19 cellular contexts compared by ENCODE assay signal in the genomic region with DNA sequence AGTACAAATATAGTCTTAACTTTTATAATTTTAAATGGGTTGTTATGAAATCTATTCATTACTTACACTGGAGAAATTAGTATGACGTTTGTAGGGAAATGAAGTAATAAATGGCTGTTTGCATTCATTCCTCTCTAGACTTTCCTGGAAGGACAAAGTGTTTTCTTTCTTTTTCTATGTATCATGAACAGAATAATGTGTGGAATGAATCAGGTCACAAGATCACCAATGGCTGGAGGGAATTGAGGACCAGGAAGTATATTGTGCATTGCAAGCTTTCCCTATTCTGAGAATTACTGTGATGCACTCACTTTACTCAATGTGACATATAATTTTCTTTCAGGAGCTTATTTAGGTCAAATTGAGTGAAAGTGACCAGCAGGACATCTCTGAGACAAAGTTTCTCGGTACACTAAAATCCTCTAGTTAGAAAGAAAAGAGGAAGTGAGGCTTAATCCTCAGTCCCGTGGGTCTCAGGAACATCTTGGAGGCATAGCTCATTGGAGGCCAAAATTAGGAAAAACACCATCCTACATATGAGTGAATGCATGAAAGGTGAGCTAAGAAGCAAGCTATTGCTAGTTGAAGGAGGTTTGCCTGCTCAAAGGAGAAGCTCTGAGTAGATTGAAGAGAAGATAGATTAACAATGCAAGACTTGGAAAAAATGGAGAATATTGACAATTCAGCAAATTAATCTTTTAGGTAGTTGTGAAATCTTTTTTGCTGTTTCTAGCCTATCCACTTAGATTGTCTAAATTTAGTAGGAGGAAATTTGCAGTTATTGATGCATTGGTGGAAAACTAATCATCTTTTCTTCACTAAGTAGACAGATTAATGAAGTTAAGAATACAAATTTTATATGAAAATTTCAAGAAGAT. TPM values are rescaled to one million over a fixed set of nuclear protein-coding genes. Genes with fewer than 3 reads are reported as not detected.
A peak's percentile ranks its signal among the peaks of the same experiment; 100 is the strongest.
DNase-seq lines count a peak whose midpoint lies in the region; ATAC-seq and TF ChIP-seq lines count a peak whose summit lies in the region.
"Had no signal": no experiment of that assay in that cellular context is flagged by ENCODE, and none has a peak within 500 bp of the region (broad histone marks: within the 10 kb centered on the region; RNA-seq: fewer than 3 reads in every experiment).

No MANE protein-coding gene starts in this region.

- H3K4me3 ChIP-seq in OCI-LY7 (ENCODE audit: low read depth, low read length, poor library complexity, severe bottlenecking) (no peak overlapping the region), H7 (ENCODE audit: insufficient read depth, low read depth, low read length) (no peak overlapping the region)
- H3K4me3 ChIP-seq: adrenal gland, thoracic aorta had no signal

- no peak overlapping the region for H2AFZ ChIP-seq in OCI-LY7 (ENCODE audit: low read length)

- CTCF ChIA-PET in OCI-LY7 (lab: Charles Lee; ENCODE audit: unreplicated experiment) = no interaction called here

- H3K27ac ChIP-seq in OCI-LY7 (ENCODE audit: low read depth, low read length, poor library complexity, severe bottlenecking) = no peak overlapping the region
- H3K27ac ChIP-seq: C4-2B, neutrophil had no signal

- BruUV-seq in OCI-LY7 (replicated peaks; lab: Mats Ljungman, UMichigan) = TSS peak; percentile 31

- H3K4me1 ChIP-seq in OCI-LY7 (ENCODE audit: insufficient read depth, low read length, poor library complexity, severe bottlenecking) = no peaks in the 10 kb centered on the region
- H3K4me1 ChIP-seq: adrenal gland had no signal

- H3K36me3 ChIP-seq in OCI-LY7 (ENCODE audit: insufficient read depth, low read length) (peaks cover 58% of the 10 kb centered on the region), H7 (replicated peaks; ENCODE audit: control insufficient read depth, insufficient read depth, low read length) (no peaks in the 10 kb centered on the region)
- H3K36me3 ChIP-seq: adrenal gland, thoracic aorta had no signal

- H3K4me1 Mint-ChIP-seq in central memory CD8-positive, alpha-beta T cell = peaks cover 11% of the 10 kb centered on the region

- TF ChIP-seq CTCF in OCI-LY7 (conservative IDR thresholded peaks at IDR 0.05; ENCODE audit: low read length) (no peak), omental fat pad (IDR thresholded peaks at IDR 0.05) (no peak)

- intact Hi-C loops in OCI-LY7 (cut with micrococcal nuclease; ENCODE audit: unreplicated experiment) = no loop called here

- no peak overlapping the region for H3K4me3 Mint-ChIP-seq in central memory CD8-positive, alpha-beta T cell
- H3K4me3 Mint-ChIP-seq: IgD-negative memory B cell had no signal

- H3K27ac Mint-ChIP-seq in central memory CD8-positive, alpha-beta T cell (ENCODE audit: low read depth) = peak overlapping the region; percentile 5
- no peak overlapping the region for H3K27ac Mint-ChIP-seq in activated naive CD4-positive, alpha-beta T cell treated with anti-CD3 and anti-CD28 coated beads, Interleukin-2, amount 50 U/mL, for 72 hours

- no peak overlapping the region for H3K4me2 ChIP-seq in OCI-LY7 (ENCODE audit: low read length)

- no peaks in the 10 kb centered on the region for H3K9me3 ChIP-seq in OCI-LY7 (ENCODE audit: low read length)
- H3K9me3 ChIP-seq: adrenal gland, neutrophil, thoracic aorta had no signal

- no peaks in the 10 kb centered on the region for H3K27me3 ChIP-seq in H7 (ENCODE audit: control insufficient read depth, insufficient read depth, low read length)
- H3K27me3 ChIP-seq: adrenal gland, neutrophil had no signal

- no peaks in the 10 kb centered on the region for H3K79me2 ChIP-seq in OCI-LY7 (ENCODE audit: insufficient read depth, low read depth, low read length)

- POLR2A ChIA-PET in OCI-LY7 (lab: Charles Lee) = interaction anchor here (0.9 to 1.9 kb wide), 6 partner anchors 8 to 57 kb away, joined by 3 to 11 read pairs (median 5); no protein-coding TSS in a partner anchor

- no peaks in the 10 kb centered on the region for H3K9me2 ChIP-seq in OCI-LY7 (ENCODE audit: insufficient read depth, low read length)

- no peaks in the 10 kb centered on the region for H3K27me3 Mint-ChIP-seq in central memory CD8-positive, alpha-beta T cell
- H3K27me3 Mint-ChIP-seq: IgD-negative memory B cell had no signal

- no peaks in the 10 kb centered on the region for H4K20me1 ChIP-seq in OCI-LY7 (ENCODE audit: insufficient read depth, low read length)

- no peaks in the 10 kb centered on the region for H3K9me3 Mint-ChIP-seq in central memory CD8-positive, alpha-beta T cell
- H3K9me3 Mint-ChIP-seq in activated naive CD4-positive, alpha-beta T cell treated with anti-CD3 and anti-CD28 coated beads, Interleukin-2, amount 50 U/mL, for 72 hours = no peaks in the 10 kb centered on the region
- H3K9me3 Mint-ChIP-seq: IgD-negative memory B cell had no signal

- DNase-seq in EL (peak; percentile 48), OCI-LY7 (ENCODE audit: low spot score) (no peak), omental fat pad (ENCODE audit: low spot score) (no peak), H7 (no peak)
- DNase-seq in central memory CD8-positive, alpha-beta T cell (ENCODE audit: low spot score in 2 of 2) = no peak
- no peak for DNase-seq in activated naive CD4-positive, alpha-beta T cell treated with anti-CD3 and anti-CD28 coated beads, Interleukin-2, amount 50 U/mL, for 72 hours (ENCODE audit: low spot score in 2 of 2)
- DNase-seq: activated CD8-positive, alpha-beta memory T cell treated with anti-CD3 and anti-CD28 coated beads, Interleukin-2, amount 50 U/mL, for 4 hours; adrenal gland; HCEC 1CT; NCI-H1105 treated with DMSO at 0.1 percent for 48 hours; NCI-H82; stimulated activated CD4-positive, alpha-beta T cell treated with anti-CD3 and anti-CD28 coated beads, Interleukin-4, amount 100 ng/mL, for 1 hour; stimulated activated CD8-positive, alpha-beta memory T cell treated with anti-CD3 and anti-CD28 coated beads, Interleukin-4, amount 100 ng/mL, for 48 hours had no signal

- H3K36me3 Mint-ChIP-seq in central memory CD8-positive, alpha-beta T cell (ENCODE audit: insufficient read depth) = peaks cover 69% of the 10 kb centered on the region
- H3K36me3 Mint-ChIP-seq in activated naive CD4-positive, alpha-beta T cell treated with anti-CD3 and anti-CD28 coated beads, Interleukin-2, amount 50 U/mL, for 72 hours = peaks cover 22 to 51% of the 10 kb centered on the region in 2 donors

- ATAC-seq in central memory CD8-positive, alpha-beta T cell (replicated peaks; ENCODE audit: extremely low read depth, poor library complexity, severe bottlenecking) = no peak
- peak; percentile 70 for ATAC-seq in omental fat pad (ENCODE audit: low FRiP score)
- no peak for ATAC-seq in activated naive CD4-positive, alpha-beta T cell treated with anti-CD3 and anti-CD28 coated beads, Interleukin-2, amount 50 U/mL, for 72 hours
- no peak for ATAC-seq in HG02759 (IDR thresholded peaks at IDR 0.05; ENCODE audit: unreplicated experiment)
- ATAC-seq: sciatic nerve had no signal

RNA-seq across cellular contexts. Expression of a gene that starts 28.0 kb away (rescaled TPM):
- 29.3 and 35.6 TPM in 2 replicates for total RNA-seq in OCI-LY7 (2014; rRNA removed; shearing (Covaris generic))
- total RNA-seq in OCI-LY7 (2022) = 19.5 and 26.2 TPM in 2 replicates
- 10 to 100 TPM; 15.1 to 57.4 (median 16.9) TPM for total RNA-seq in omental fat pad
- total RNA-seq in activated naive CD4-positive, alpha-beta T cell treated with anti-CD3 and anti-CD28 coated beads, Interleukin-2, amount 50 U/mL, for 72 hours = 10 to 100 TPM; 34.4 to 87.8 TPM
- 0.67 TPM in 1 of 2 replicates, not detected in the other for total RNA-seq in H7 (2014; rRNA removed; shearing (Covaris generic))

RNA-seq across cellular contexts. Expression of a gene that starts 31.6 kb away (rescaled TPM):
- total RNA-seq in OCI-LY7 (2014; rRNA removed; shearing (Covaris generic)) = 68.5 and 79.1 TPM in 2 replicates
- total RNA-seq in OCI-LY7 (2022) = 116 and 139 TPM in 2 replicates
- total RNA-seq in omental fat pad = 100 to 1,000 TPM in 1 of 4 donors, 10 to 100 TPM in 3; 51.4 to 155 (median 62.8) TPM
- 10 to 100 TPM; 60.4 to 64.7 TPM for total RNA-seq in activated naive CD4-positive, alpha-beta T cell treated with anti-CD3 and anti-CD28 coated beads, Interleukin-2, amount 50 U/mL, for 72 hours
- 2.8 and 3.7 TPM in 2 replicates for total RNA-seq in H7 (2014; rRNA removed; shearing (Covaris generic))

Comparison
In these comparisons a context has a peak if more than half of its experiments do, and no peak if none do; other contexts are left out.
1. RNA of a gene that starts 31.6 kb away (total RNA-seq): 68.5 to 139 TPM in OCI-LY7, 51.4 to 155 TPM in omental fat pad and 60.4 to 64.7 TPM in activated naive CD4-positive, alpha-beta T cell treated with anti-CD3 and anti-CD28 coated beads, Interleukin-2, amount 50 U/mL, for 72 hours; 2.8 to 3.7 TPM in H7; every median in the first group is over 10 times any median in the second.